Comparison of ENCODE assay signal across 30 cellular contexts in genomic region chr1:216908116-216908515, GRCh38.
"Had no signal": no experiment of that assay in that cellular context is flagged by ENCODE, and none has a peak within 500 bp of the region (broad histone marks: within the 10 kb centered on the region; RNA-seq: fewer than 3 reads in every experiment).

No MANE protein-coding gene starts in this region.

- H3K9ac ChIP-seq: parathyroid adenoma had no signal

- H3K27ac ChIP-seq: ovary, parathyroid adenoma, psoas muscle, right lobe of liver, sigmoid colon, spleen, suprapubic skin, thoracic aorta, thyroid gland, transverse colon, upper lobe of right lung, uterus had no signal

- H2AFZ ChIP-seq: parathyroid adenoma had no signal

- DNase-seq: naive B cell; naive thymus-derived CD8-positive, alpha-beta T cell; nephron progenitor cell; occipital lobe; ovary; posterior cingulate gyrus; psoas muscle; right cardiac atrium; right lobe of liver; sigmoid colon; spleen; stimulated activated CD4-positive, alpha-beta T cell treated with anti-CD3 and anti-CD28 coated beads, Interleukin-12 subunit alpha, Interleukin-12 subunit beta, amount 100 ng/mL, for 4 hours; stimulated activated CD4-positive, alpha-beta T cell treated with anti-CD3 and anti-CD28 coated beads, Interleukin-1b, Interleukin-23, amount 100 ng/mL, for 48 hours; stimulated activated CD4-positive, alpha-beta T cell treated with anti-CD3 and anti-CD28 coated beads, Interleukin-4, amount 100 ng/mL, for 1 hour; stimulated activated CD4-positive, alpha-beta T cell treated with anti-CD3 and anti-CD28 coated beads, Interleukin-4, amount 100 ng/mL, for 4 hours; stimulated activated CD8-positive, alpha-beta memory T cell treated with anti-CD3 and anti-CD28 coated beads, Interleukin-4, amount 100 ng/mL, for 48 hours; stimulated activated naive CD4-positive, alpha-beta T cell; stimulated activated naive CD8-positive, alpha-beta T cell treated with anti-CD3 and anti-CD28 coated beads, Interleukin-15, amount 100 ng/mL, for 72 hours; stimulated activated naive CD8-positive, alpha-beta T cell treated with anti-CD3 and anti-CD28 coated beads, Interleukin-15, Interleukin-2, amounts not matched to agents 100 U/mL and 50 U/mL, for 24 hours; substantia nigra; thyroid gland; transverse colon; upper lobe of right lung; uterus had no signal

- H3K4me2 ChIP-seq: smooth muscle cell had no signal

- H3K4me3 ChIP-seq: ovary, psoas muscle, right lobe of liver, sigmoid colon, smooth muscle cell, spleen, suprapubic skin, thoracic aorta, thyroid gland, transverse colon, upper lobe of right lung, uterus had no signal

- H3K4me1 ChIP-seq: psoas muscle, right lobe of liver, sigmoid colon, spleen, thyroid gland, transverse colon, upper lobe of right lung, uterus had no signal

- H3K9me3 ChIP-seq: ovary, psoas muscle, right lobe of liver, sigmoid colon, spleen, suprapubic skin, thoracic aorta, thyroid gland, transverse colon, upper lobe of right lung, uterus had no signal

- ATAC-seq: naive thymus-derived CD8-positive, alpha-beta T cell; natural killer cell treated with Interleukin-12 subunit alpha and Interleukin-12 subunit beta and Interleukin-15 and Interleukin-18, amount 100 ng/mL, for 72 hours; psoas muscle; right cardiac atrium; right lobe of liver; stimulated activated memory B cell treated with anti-CD40 and anti-IgM and Interleukin-4, amounts not matched to agents 10 μg/mL and 1 μg/mL and 100 μg/mL, for 72 hours; stimulated activated naive CD8-positive, alpha-beta T cell treated with anti-CD3 and anti-CD28 coated beads, Interleukin-15, amount 100 ng/mL, for 72 hours; stimulated activated naive CD8-positive, alpha-beta T cell treated with anti-CD3 and anti-CD28 coated beads, Interleukin-15, Interleukin-2, amounts not matched to agents 100 U/mL and 50 U/mL, for 24 hours; upper lobe of right lung had no signal

- H3K27me3 ChIP-seq: ovary, right lobe of liver, sigmoid colon, spleen, suprapubic skin, thyroid gland, transverse colon, upper lobe of right lung, uterus had no signal

- H3K36me3 ChIP-seq: ovary, right lobe of liver, sigmoid colon, spleen, suprapubic skin, thoracic aorta, thyroid gland, transverse colon, upper lobe of right lung, uterus had no signal
